ENCODE assay signal across 8 cellular contexts in genomic region chrX:57528670-57529255, GRCh38.
DNase-seq lines count a peak whose midpoint lies in the region; ATAC-seq, FAIRE-seq and TF ChIP-seq lines count a peak whose summit lies in the region.

No MANE protein-coding gene starts in this region.

- H3K9me1 ChIP-seq in keratinocyte (ENCODE audit: control insufficient read depth, extremely low read depth, insufficient read depth, low read length), result no peaks in the 10 kb centered on the region

- no peaks in the 10 kb centered on the region for H3K36me3 Mint-ChIP-seq in activated T-helper 2 cell treated with anti-CD3 and anti-CD28 coated beads, Interferon-gamma antibody, Interleukin-2, Interleukin-4, amounts not matched to agents 10 μg/mL and 5 μg/mL and 100 μg/mL, durations not matched to agents 14 hours and 24 hours and 36 hours (ENCODE audit: low read depth)

- no peaks in the 10 kb centered on the region for H3F3A ChIP-seq in GM23248 (ENCODE audit: insufficient read depth)

- in situ Hi-C loops in GM23248 (cut with MboI), result no loop called here
- in situ Hi-C loops in SK-MEL-5 (cut with HindIII; ENCODE audit: low pct_unique_long_range_greater_than_20kb, low sequenced_read_pairs), result no loop called here

- H3K9me3 ChIP-seq in DND-41 (ENCODE audit: insufficient read depth, low read length, severe bottlenecking) (no peaks in the 10 kb centered on the region), GM23248 (ENCODE audit: low read depth) (no peaks in the 10 kb centered on the region), keratinocyte (ENCODE audit: control insufficient read depth, low read depth, low read length) (no peaks in the 10 kb centered on the region), adrenal gland (replicated peaks in 1 of 3) (no peaks in the 10 kb centered on the region)

- intact Hi-C loops in adrenal gland (cut with DNase I), result no loop called here
- intact Hi-C loops in activated T-helper 2 cell treated with anti-CD3 and anti-CD28 coated beads, Interferon-gamma antibody, Interleukin-2, Interleukin-4, amounts not matched to agents 10 μg/mL and 5 μg/mL and 100 μg/mL, durations not matched to agents 14 hours and 24 hours and 36 hours (cut with micrococcal nuclease), result no loop called here

- H4K20me1 ChIP-seq in DND-41 (ENCODE audit: insufficient read depth, low read length) (no peaks in the 10 kb centered on the region), GM23248 (ENCODE audit: insufficient read depth) (no peaks in the 10 kb centered on the region), keratinocyte (ENCODE audit: control insufficient read depth, extremely low read depth, insufficient read depth, low read length) (no peaks in the 10 kb centered on the region)

- no peaks in the 10 kb centered on the region for H3K4me1 ChIP-seq in DND-41 (ENCODE audit: insufficient read depth, low read length)
- H3K4me1 ChIP-seq in GM23248 (ENCODE audit: insufficient read depth), result no peaks in the 10 kb centered on the region
- H3K4me1 ChIP-seq in keratinocyte (ENCODE audit: control insufficient read depth, extremely low read depth, insufficient read depth, low read length), result no peaks in the 10 kb centered on the region
- no peaks in the 10 kb centered on the region for H3K4me1 ChIP-seq in adrenal gland (replicated peaks in 1 of 2)

- TF ChIP-seq POLR2A in adrenal gland (IDR thresholded peaks at IDR 0.05), result no peak

- H3K27me3 Mint-ChIP-seq in activated T-helper 2 cell treated with anti-CD3 and anti-CD28 coated beads, Interferon-gamma antibody, Interleukin-2, Interleukin-4, amounts not matched to agents 10 μg/mL and 5 μg/mL and 100 μg/mL, durations not matched to agents 14 hours and 24 hours and 36 hours (ENCODE audit: low read depth), result no peaks in the 10 kb centered on the region

- H3K4me3 ChIP-seq in DND-41 (ENCODE audit: low read depth in 1 of 2, low read length in 2 of 2), result no peak overlapping the region
- H3K4me3 ChIP-seq in GM23248, result no peak overlapping the region
- no peak overlapping the region for H3K4me3 ChIP-seq in keratinocyte (ENCODE audit: control insufficient read depth in 2 of 3, extremely low read depth in 1 of 3, insufficient read depth in 2 of 3, low read depth in 1 of 3, low read length in 3 of 3)
- no peak overlapping the region for H3K4me3 ChIP-seq in adrenal gland

- no peak overlapping the region for H3K27ac ChIP-seq in DND-41 (ENCODE audit: low read length)
- no peak overlapping the region for H3K27ac ChIP-seq in GM23248
- no peak overlapping the region for H3K27ac ChIP-seq in keratinocyte (ENCODE audit: control insufficient read depth, insufficient read depth, low read length)
- no peak overlapping the region for H3K27ac ChIP-seq in adrenal gland

- dilution Hi-C loops in keratinocyte (cut with MboI; ENCODE audit: extremely low pct_ligation_motif_present, low sequenced_read_pairs), result no loop called here

- H3K4me3 Mint-ChIP-seq in activated T-helper 2 cell treated with anti-CD3 and anti-CD28 coated beads, Interferon-gamma antibody, Interleukin-2, Interleukin-4, amounts not matched to agents 10 μg/mL and 5 μg/mL and 100 μg/mL, durations not matched to agents 14 hours and 24 hours and 36 hours (ENCODE audit: low read depth), result no peak overlapping the region

- H3K9me2 ChIP-seq in GM23248 (ENCODE audit: insufficient read depth), result no peaks in the 10 kb centered on the region

- H3K36me3 ChIP-seq in DND-41 (ENCODE audit: insufficient read depth, low read length) (no peaks in the 10 kb centered on the region), GM23248 (ENCODE audit: low read depth) (no peaks in the 10 kb centered on the region), keratinocyte (ENCODE audit: control insufficient read depth in 2 of 2, extremely low read depth in 1 of 2, insufficient read depth in 2 of 2, low read length in 2 of 2) (no peaks in the 10 kb centered on the region), adrenal gland (replicated peaks in 1 of 2) (no peaks in the 10 kb centered on the region)

- FAIRE-seq in keratinocyte (lab: Jason Lieb, UNC), result no peak

- H3K79me2 ChIP-seq in DND-41 (ENCODE audit: insufficient read depth, low read length) (no peaks in the 10 kb centered on the region), GM23248 (ENCODE audit: insufficient read depth) (no peaks in the 10 kb centered on the region), keratinocyte (ENCODE audit: control insufficient read depth, insufficient read depth, low read length) (no peaks in the 10 kb centered on the region)

- H3K4me1 Mint-ChIP-seq in activated T-helper 2 cell treated with anti-CD3 and anti-CD28 coated beads, Interferon-gamma antibody, Interleukin-2, Interleukin-4, amounts not matched to agents 10 μg/mL and 5 μg/mL and 100 μg/mL, durations not matched to agents 14 hours and 24 hours and 36 hours (ENCODE audit: low read depth), result no peaks in the 10 kb centered on the region

- H3K9ac ChIP-seq in DND-41 (ENCODE audit: low read depth, low read length) (no peak overlapping the region), GM23248 (no peak overlapping the region), keratinocyte (ENCODE audit: control insufficient read depth, extremely low read depth, insufficient read depth, low read length) (no peak overlapping the region)

- 17% methylated on average over 1 of the region's 1 CpG; no CpG with 5 or more reads in 1 of the 2 experiments for WGBS in GM23248 (ENCODE audit: low coverage in 1 of 2, low lambda C conversion rate in 2 of 2, missing lambda C conversion rate in 2 of 2), 2 experiments
- WGBS in adrenal gland, 4 donors, result 50 to 71% (median 57%) methylated on average over 1 of the region's 1 CpG; no CpG with 5 or more reads in 1 of the 4 donors

- TF ChIP-seq CTCF in DND-41 (IDR thresholded peaks at IDR 0.05; ENCODE audit: borderline replicate concordance, extremely low read depth, low read length, poor library complexity, severe bottlenecking) (peak; percentile 58), keratinocyte (optimal IDR thresholded peaks at IDR 0.05 in 1 of 3, IDR thresholded peaks at IDR 0.05 in 1 of 3, conservative IDR thresholded peaks at IDR 0.05 in 1 of 3; ENCODE audit: extremely low read depth in 1 of 3, insufficient read depth in 2 of 3, low read length in 3 of 3) (peak; percentile 39 to 64 (median 52)), adrenal gland (IDR thresholded peaks at IDR 0.05) (peak in 2 of 6 experiments; percentile 8 to 26)

- H3K9me3 Mint-ChIP-seq in activated T-helper 2 cell treated with anti-CD3 and anti-CD28 coated beads, Interferon-gamma antibody, Interleukin-2, Interleukin-4, amounts not matched to agents 10 μg/mL and 5 μg/mL and 100 μg/mL, durations not matched to agents 14 hours and 24 hours and 36 hours, result no peaks in the 10 kb centered on the region

- no peaks in the 10 kb centered on the region for H3K27me3 ChIP-seq in DND-41 (ENCODE audit: insufficient read depth, low read length, poor library complexity)
- no peaks in the 10 kb centered on the region for H3K27me3 ChIP-seq in GM23248 (replicated peaks; ENCODE audit: insufficient read depth)
- H3K27me3 ChIP-seq in keratinocyte (ENCODE audit: control insufficient read depth, extremely low read depth, insufficient read depth, low read length), result no peaks in the 10 kb centered on the region
- H3K27me3 ChIP-seq in adrenal gland, result no peaks in the 10 kb centered on the region

- no peak overlapping the region for H3K27ac Mint-ChIP-seq in activated T-helper 2 cell treated with anti-CD3 and anti-CD28 coated beads, Interferon-gamma antibody, Interleukin-2, Interleukin-4, amounts not matched to agents 10 μg/mL and 5 μg/mL and 100 μg/mL, durations not matched to agents 14 hours and 24 hours and 36 hours

- H3K4me2 ChIP-seq in DND-41 (ENCODE audit: insufficient read depth, low read length) (no peak overlapping the region), GM23248 (ENCODE audit: unreplicated experiment) (no peak overlapping the region), keratinocyte (ENCODE audit: control insufficient read depth, extremely low read depth, insufficient read depth, low read depth, low read length) (no peak overlapping the region)

- H2AFZ ChIP-seq in DND-41 (ENCODE audit: low read depth, low read length) (no peak overlapping the region), GM23248 (no peak overlapping the region), keratinocyte (ENCODE audit: control insufficient read depth, low read length) (no peak overlapping the region)

- ATAC-seq in DND-41 (ENCODE audit: insufficient read depth, low read depth) (0 out of 3 replicates have a peak, but pooled peaks have one; percentile 42), HG02970 (IDR thresholded peaks at IDR 0.05; ENCODE audit: low FRiP score, unreplicated experiment) (no peak), HG03457 (IDR thresholded peaks at IDR 0.05; ENCODE audit: unreplicated experiment) (no peak)

- DNase-seq in DND-41 (peak; percentile 16), GM23248 (peak; percentile 22), SK-MEL-5 (ENCODE audit: low read depth, low spot score) (peak; percentile 56), keratinocyte (ENCODE audit: low read depth, low spot score) (no peak), adrenal gland (no peak)
- DNase-seq in activated T-helper 2 cell treated with anti-CD3 and anti-CD28 coated beads, Interferon-gamma antibody, Interleukin-2, Interleukin-4, amounts not matched to agents 10 μg/mL and 5 μg/mL and 100 μg/mL, durations not matched to agents 14 hours and 24 hours and 36 hours (ENCODE audit: low spot score), result no peak

Comparison
In these comparisons a context has a peak if more than half of its experiments do, and no peak if none do; other contexts are left out.
1. DNase-seq: peak in DND-41 (single experiment), GM23248 (single experiment) and SK-MEL-5 (single experiment); none in keratinocyte (single experiment), adrenal gland (0 of 7) and activated T-helper 2 cell treated with anti-CD3 and anti-CD28 coated beads, Interferon-gamma antibody, Interleukin-2, Interleukin-4, amounts not matched to agents 10 μg/mL and 5 μg/mL and 100 μg/mL, durations not matched to agents 14 hours and 24 hours and 36 hours (single experiment).